Comparison of ENCODE assay signal across 1 cellular context in genomic region chr3:48301020-48301813, GRCh38.
TF ChIP-seq lines count a peak whose summit lies in the region.

Gene NME6 (minus strand): TSS chr3:48301367.

TF ChIP-seq in HepG2, 621 proteins besides CTCF, POLR2A, EP300 and RAD21 (continued from another document and continues in another):
- TF ChIP-seq SKIL (CRISPR knock-in tag; IDR thresholded peaks at IDR 0.05; ENCODE audit: borderline replicate concordance) (no peak), XRCC5 (optimal IDR thresholded peaks at IDR 0.05; ENCODE audit: low read length) (peak; percentile 97), ZZZ3 (CRISPR knock-in tag; IDR thresholded peaks at IDR 0.05; ENCODE audit: borderline replicate concordance) (peak; percentile 74; the same call in 1 of the 2 replicates), STAT6 (CRISPR knock-in tag; IDR thresholded peaks at IDR 0.05; ENCODE audit: borderline replicate concordance) (0 out of 2 replicates have a peak, but pooled peaks have one; percentile 35), NFE2 (CRISPR knock-in tag; IDR thresholded peaks at IDR 0.05) (no peak), MAZ (IDR thresholded peaks at IDR 0.05; ENCODE audit: borderline replicate concordance, low read depth, low read length) (no peak), MAZ (CRISPR knock-in tag; IDR thresholded peaks at IDR 0.05; ENCODE audit: low read depth) (peak; percentile 90), ZNF589 (CRISPR knock-in tag; conservative IDR thresholded peaks at IDR 0.05) (peak; percentile 65; the same call in 1 of the 2 replicates), U2AF1 (optimal IDR thresholded peaks at IDR 0.05; ENCODE audit: low read depth, low read length) (no peak), ZSCAN20 (CRISPR knock-in tag; IDR thresholded peaks at IDR 0.05; ENCODE audit: borderline replicate concordance) (no peak), ZNF33B (CRISPR knock-in tag; IDR thresholded peaks at IDR 0.05) (peak; percentile 97), RBM39 (IDR thresholded peaks at IDR 0.05; ENCODE audit: low read depth, low read length, poor library complexity, severe bottlenecking) (peak; percentile 85), ATRX (CRISPR knock-in tag; IDR thresholded peaks at IDR 0.05; ENCODE audit: borderline replicate concordance) (no peak), ZNF512 (CRISPR knock-in tag; IDR thresholded peaks at IDR 0.05) (no peak), SMARCE1 (IDR thresholded peaks at IDR 0.05; ENCODE audit: borderline replicate concordance) (no peak), HNRNPUL1 (IDR thresholded peaks at IDR 0.05; ENCODE audit: low read depth, low read length) (no peak), SMC3 (IDR thresholded peaks at IDR 0.05; ENCODE audit: low read length) (no peak), BRF2 (CRISPR knock-in tag; IDR thresholded peaks at IDR 0.05) (peak; percentile 98), IRF9 (CRISPR knock-in tag; IDR thresholded peaks at IDR 0.05; ENCODE audit: borderline replicate concordance) (peak; percentile 79; the same call in 1 of the 2 replicates), ZNF230 (CRISPR knock-in tag; IDR thresholded peaks at IDR 0.05) (peak; percentile 95), ZNF784 (CRISPR knock-in tag; IDR thresholded peaks at IDR 0.05; ENCODE audit: borderline replicate concordance) (peak; percentile 79), ZNF264 (CRISPR knock-in tag; IDR thresholded peaks at IDR 0.05) (peak; percentile 77; the same call in 1 of the 2 replicates), ZFP37 (CRISPR knock-in tag; IDR thresholded peaks at IDR 0.05; ENCODE audit: borderline replicate concordance) (peak; percentile 76), STAT5B (CRISPR knock-in tag; IDR thresholded peaks at IDR 0.05) (0 out of 2 replicates have a peak, but pooled peaks have one; percentile 28), RELA (CRISPR knock-in tag; IDR thresholded peaks at IDR 0.05) (no peak), UBTF (CRISPR knock-in tag; IDR thresholded peaks at IDR 0.05) (peak; percentile 95), U2AF2 (IDR thresholded peaks at IDR 0.05; ENCODE audit: low read depth, low read length) (no peak), ZBTB3 (CRISPR knock-in tag; IDR thresholded peaks at IDR 0.05; ENCODE audit: borderline replicate concordance, low read depth) (peak; percentile 79), NFKBIZ (CRISPR knock-in tag; IDR thresholded peaks at IDR 0.05) (peak; percentile 60; the same call in 1 of the 2 replicates), TRAFD1 (CRISPR knock-in tag; IDR thresholded peaks at IDR 0.05; ENCODE audit: borderline replicate concordance) (no peak), HNF1B (CRISPR knock-in tag; IDR thresholded peaks at IDR 0.05) (no peak; the same call in none of the 2 replicates), ZNF572 (CRISPR knock-in tag; IDR thresholded peaks at IDR 0.05) (no peak), ZBTB7A (CRISPR knock-in tag; IDR thresholded peaks at IDR 0.05) (peak; percentile 72; the same call in 1 of the 2 replicates), ZBTB42 (CRISPR knock-in tag; IDR thresholded peaks at IDR 0.05) (peak; percentile 83; the same call in 1 of the 2 replicates), ZNF33A (CRISPR knock-in tag; IDR thresholded peaks at IDR 0.05; ENCODE audit: borderline replicate concordance) (peak; percentile 97), DMAP1 (CRISPR knock-in tag; IDR thresholded peaks at IDR 0.05) (peak; percentile 81; the same call in 1 of the 2 replicates), PRDM4 (CRISPR knock-in tag; IDR thresholded peaks at IDR 0.05; ENCODE audit: borderline replicate concordance) (no peak), ZBTB37 (CRISPR knock-in tag; IDR thresholded peaks at IDR 0.05) (0 out of 2 replicates have a peak, but pooled peaks have one; percentile 42), ZNF670 (CRISPR knock-in tag; IDR thresholded peaks at IDR 0.05; ENCODE audit: borderline replicate concordance) (peak; percentile 98), POGZ (CRISPR knock-in tag; IDR thresholded peaks at IDR 0.05) (peak; percentile 92), NFE2L2 (IDR thresholded peaks at IDR 0.05; ENCODE audit: low read length) (no peak), TCF12 (IDR thresholded peaks at IDR 0.05) (no peak), TCF12 (CRISPR knock-in tag; IDR thresholded peaks at IDR 0.05) (0 out of 2 replicates have a peak, but pooled peaks have one; percentile 34)
